Comparison of ENCODE assay signal across 8 cellular contexts in the genomic region with DNA sequence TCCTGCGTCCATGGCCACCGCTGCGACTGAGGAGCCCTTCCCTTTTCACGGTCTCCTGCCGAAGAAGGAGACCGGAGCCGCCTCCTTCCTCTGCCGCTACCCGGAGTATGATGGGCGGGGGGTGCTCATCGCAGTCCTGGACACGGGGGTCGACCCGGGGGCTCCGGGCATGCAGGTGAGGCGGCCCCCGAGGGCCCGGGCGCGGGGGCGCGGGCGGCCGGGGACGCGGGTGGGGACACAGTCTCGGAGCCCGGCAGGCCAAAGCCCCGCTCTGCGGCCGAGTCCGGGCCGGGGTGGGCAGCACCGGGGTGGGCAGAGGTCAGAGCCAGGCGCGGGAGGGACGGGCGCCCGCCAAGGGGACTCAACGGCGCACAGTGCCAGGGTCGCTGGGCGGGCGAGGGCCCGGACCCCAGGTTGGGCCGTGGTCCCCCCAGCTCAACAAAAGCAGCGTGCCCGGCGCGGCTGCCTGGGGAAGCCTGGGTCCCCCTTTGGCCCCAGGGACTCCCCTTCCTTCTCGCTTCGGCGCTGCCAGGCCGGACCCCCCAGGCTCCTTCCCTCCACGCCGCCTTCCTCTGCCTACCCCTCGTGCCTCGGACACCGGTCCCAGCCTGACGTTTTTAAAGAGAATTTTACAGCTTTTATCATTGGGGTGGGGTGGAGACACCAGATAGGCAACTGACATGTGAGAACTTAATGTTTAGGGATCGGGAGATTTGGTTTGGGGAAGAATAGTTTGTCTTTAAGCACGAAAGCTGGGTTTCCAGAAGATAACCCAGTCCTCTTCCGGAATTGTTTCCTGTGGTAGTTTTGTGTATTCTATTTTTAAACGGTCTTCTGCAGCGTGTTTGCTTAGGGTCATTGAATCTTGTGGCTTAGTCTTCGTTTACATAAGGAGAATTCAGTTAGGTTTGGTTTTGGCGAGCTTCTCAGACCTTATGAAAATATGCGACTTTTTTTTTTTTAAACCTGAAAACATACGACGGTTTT. TPM values are rescaled to one million over a fixed set of nuclear protein-coding genes. Genes with fewer than 3 reads are reported as not detected.
A peak's percentile ranks its signal among the peaks of the same experiment; 100 is the strongest.
DNase-seq lines count a peak whose midpoint lies in the region; ATAC-seq and TF ChIP-seq lines count a peak whose summit lies in the region.

No MANE protein-coding gene starts in this region.

- no peak for DNase-seq in Calu3
- DNase-seq in T-helper 1 cell, result peak in 3 of 5 donors; percentile 8 to 22 (median 15)
- peak; percentile 16 for DNase-seq in cerebellum (ENCODE audit: low spot score)
- no peak for DNase-seq in left lobe of liver (ENCODE audit: low spot score)
- DNase-seq in stimulated activated naive B cell treated with anti-CD40 and anti-IgM and Interleukin-4, amounts not matched to agents 10 μg/mL and 1 μg/mL and 100 μg/mL, for 72 hours, result peak; percentile 12
- no peak for DNase-seq in DMS153 (lab: John Stamatoyannopoulos, UW)

- no TSS peak for BruUV-seq in Calu3 (replicated peaks; lab: Mats Ljungman, UMichigan)

- H3K4me3 Mint-ChIP-seq in Calu3 (ENCODE audit: low read depth, unreplicated experiment), result peak overlapping the region; percentile 84
- H3K4me3 Mint-ChIP-seq in stimulated activated naive B cell treated with anti-CD40 and anti-IgM and Interleukin-4, amounts not matched to agents 10 μg/mL and 1 μg/mL and 100 μg/mL, for 72 hours, result peak overlapping the region; percentile 85 to 94

- peak; percentile 22 for ATAC-seq in GM19455 (IDR thresholded peaks at IDR 0.05; ENCODE audit: unreplicated experiment)
- peak; percentile 32 for ATAC-seq in HG03460 (IDR thresholded peaks at IDR 0.05; ENCODE audit: unreplicated experiment)
- ATAC-seq in left lobe of liver, result peak; percentile 33
- ATAC-seq in stimulated activated naive B cell treated with anti-CD40 and anti-IgM and Interleukin-4, amounts not matched to agents 10 μg/mL and 1 μg/mL and 100 μg/mL, for 72 hours (replicated peaks), result peak; percentile 6 to 9

- no peak for TF ChIP-seq CTCF in Calu3 (IDR thresholded peaks at IDR 0.05; ENCODE audit: unreplicated experiment)

- intact Hi-C loops in Calu3 (cut with micrococcal nuclease; ENCODE audit: unreplicated experiment), result loop anchor here (5.0 kb wide), 1 partner anchor 250 kb away; the partner anchor contains the start of gene ERCC5

- CTCF ChIA-PET in Calu3 (lab: Charles Lee), result no interaction called here

- peaks cover 7% of the 10 kb centered on the region for H3K4me1 Mint-ChIP-seq in Calu3 (ENCODE audit: low read depth, unreplicated experiment)
- H3K4me1 Mint-ChIP-seq in stimulated activated naive B cell treated with anti-CD40 and anti-IgM and Interleukin-4, amounts not matched to agents 10 μg/mL and 1 μg/mL and 100 μg/mL, for 72 hours, result peaks cover 26 to 57% of the 10 kb centered on the region in 2 donors

- peaks cover 24% of the 10 kb centered on the region for H3K36me3 Mint-ChIP-seq in Calu3 (ENCODE audit: insufficient read depth, unreplicated experiment)
- peaks cover 13 to 14% of the 10 kb centered on the region in 2 donors for H3K36me3 Mint-ChIP-seq in stimulated activated naive B cell treated with anti-CD40 and anti-IgM and Interleukin-4, amounts not matched to agents 10 μg/mL and 1 μg/mL and 100 μg/mL, for 72 hours

- H3K27me3 Mint-ChIP-seq in Calu3 (ENCODE audit: unreplicated experiment), result no peaks in the 10 kb centered on the region
- no peaks in the 10 kb centered on the region for H3K27me3 Mint-ChIP-seq in stimulated activated naive B cell treated with anti-CD40 and anti-IgM and Interleukin-4, amounts not matched to agents 10 μg/mL and 1 μg/mL and 100 μg/mL, for 72 hours

- H3K9me3 Mint-ChIP-seq in Calu3 (ENCODE audit: low read depth, unreplicated experiment), result no peaks in the 10 kb centered on the region
- no peaks in the 10 kb centered on the region for H3K9me3 Mint-ChIP-seq in stimulated activated naive B cell treated with anti-CD40 and anti-IgM and Interleukin-4, amounts not matched to agents 10 μg/mL and 1 μg/mL and 100 μg/mL, for 72 hours

- H3K27ac Mint-ChIP-seq in Calu3 (ENCODE audit: unreplicated experiment), result peak overlapping the region; percentile 86
- H3K27ac Mint-ChIP-seq in stimulated activated naive B cell treated with anti-CD40 and anti-IgM and Interleukin-4, amounts not matched to agents 10 μg/mL and 1 μg/mL and 100 μg/mL, for 72 hours, result peak overlapping the region; percentile 99

RNA-seq across cellular contexts. Expression of gene TPP2, which starts 0.5 kb away (rescaled TPM):
- total RNA-seq in Calu3 (2022) (17.3 and 19.1 TPM in 2 replicates), cerebellum (52.0 TPM), left lobe of liver (20.3 TPM)

Comparison
In these comparisons a context has a peak if more than half of its experiments do, and no peak if none do; other contexts are left out.
1. DNase-seq: peak in T-helper 1 cell (3 of 5), cerebellum (single experiment) and stimulated activated naive B cell treated with anti-CD40 and anti-IgM and Interleukin-4, amounts not matched to agents 10 μg/mL and 1 μg/mL and 100 μg/mL, for 72 hours (single experiment); none in Calu3 (single experiment), left lobe of liver (single experiment) and DMS153 (single experiment).
2. Peak in every context shown above with its lines, with median percentiles within 50 percentile points of each other: ATAC-seq.